Comparison of ENCODE assay signal across 8 cellular contexts in genomic region chr19:1853295-1854031, GRCh38. TPM values are rescaled to one million over a fixed set of nuclear protein-coding genes. Genes with fewer than 3 reads are reported as not detected.
DNase-seq lines count a peak whose midpoint lies in the region; ATAC-seq and TF ChIP-seq lines count a peak whose summit lies in the region.

No MANE protein-coding gene starts in this region.

- TF ChIP-seq POLR2A in sigmoid colon (IDR thresholded peaks at IDR 0.05): no peak

- peaks cover 13% of the 10 kb centered on the region; the same call in 1 of the 2 replicates for H4K20me1 ChIP-seq in DOHH2 (ENCODE audit: control insufficient read depth, insufficient read depth, low read depth, low read length)

- H3K27me3 Mint-ChIP-seq in activated naive CD8-positive, alpha-beta T cell treated with anti-CD3 and anti-CD28 coated beads for 36 hours: no peaks in the 10 kb centered on the region

- H3K27me3 ChIP-seq in DOHH2 (ENCODE audit: control insufficient read depth, low read length): no peaks in the 10 kb centered on the region
- peaks cover 4 to 55% (median 34%) of the 10 kb centered on the region in 3 donors for H3K27me3 ChIP-seq in sigmoid colon

- H3K36me3 Mint-ChIP-seq in activated naive CD8-positive, alpha-beta T cell treated with anti-CD3 and anti-CD28 coated beads for 36 hours: peaks cover 7% of the 10 kb centered on the region

- H3F3A ChIP-seq in DOHH2 (ENCODE audit: control insufficient read depth, insufficient read depth): peaks cover 18% of the 10 kb centered on the region

- peak overlapping the region; percentile 47 for H3K4me3 Mint-ChIP-seq in activated naive CD8-positive, alpha-beta T cell treated with anti-CD3 and anti-CD28 coated beads for 36 hours

- peak overlapping the region; percentile 85 for H3K27ac Mint-ChIP-seq in activated naive CD8-positive, alpha-beta T cell treated with anti-CD3 and anti-CD28 coated beads for 36 hours

- H3K36me3 ChIP-seq in DOHH2 (ENCODE audit: control insufficient read depth, low read length) (peaks cover 10% of the 10 kb centered on the region), sigmoid colon (no peaks in the 10 kb centered on the region)

- H3K4me3 ChIP-seq in DOHH2 (ENCODE audit: low read length) (peak overlapping the region; percentile 2), sigmoid colon (no peak overlapping the region)

- TF ChIP-seq EP300 in sigmoid colon (IDR thresholded peaks at IDR 0.05): no peak

- H3K27ac ChIP-seq in DOHH2 (ENCODE audit: low read depth, low read length) (peak overlapping the region; percentile 13; the same call in 1 of the 2 replicates), sigmoid colon (peak overlapping the region in 1 of 4 donors; percentile 82)

- H3K4me2 ChIP-seq in DOHH2 (ENCODE audit: low read length): peak overlapping the region; percentile 75

- H3K4me1 ChIP-seq in DOHH2 (ENCODE audit: control insufficient read depth, low read length): peaks cover 78% of the 10 kb centered on the region
- H3K4me1 ChIP-seq in sigmoid colon: peaks cover 0 to 75% (median 60%) of the 10 kb centered on the region in 4 donors

- TF ChIP-seq CTCF in DOHH2 (IDR thresholded peaks at IDR 0.05; ENCODE audit: low read depth, low read length, poor library complexity, severe bottlenecking) (peak; percentile 88), sigmoid colon (IDR thresholded peaks at IDR 0.05) (peak; percentile 68 to 88 (median 80))

- DNase-seq in LHCN-M2 (ENCODE audit: low read depth) (peak; percentile 62), SW480 (ENCODE audit: low spot score) (peak; percentile 56), cardiac septum (ENCODE audit: low spot score) (peak; percentile 92), sigmoid colon (peak; percentile 86)
- DNase-seq in activated naive CD8-positive, alpha-beta T cell treated with anti-CD3 and anti-CD28 coated beads for 36 hours: peak; percentile 89

- H3K9me3 ChIP-seq in DOHH2 (ENCODE audit: control insufficient read depth, insufficient read depth, low read length) (no peaks in the 10 kb centered on the region), sigmoid colon (no peaks in the 10 kb centered on the region)

- H3K4me1 Mint-ChIP-seq in activated naive CD8-positive, alpha-beta T cell treated with anti-CD3 and anti-CD28 coated beads for 36 hours: peaks cover 41% of the 10 kb centered on the region

- WGBS in sigmoid colon, 2 donors: 16 to 30% methylated on average over 27 of the region's 27 CpGs

- no peaks in the 10 kb centered on the region for H3K9me2 ChIP-seq in DOHH2 (replicated peaks; ENCODE audit: control insufficient read depth, low read length)

- H3K79me2 ChIP-seq in DOHH2 (ENCODE audit: control insufficient read depth, low read length): peaks cover 78% of the 10 kb centered on the region

- ATAC-seq in GM21381 (IDR thresholded peaks at IDR 0.05; ENCODE audit: unreplicated experiment) (no peak), HG02885 (IDR thresholded peaks at IDR 0.05; ENCODE audit: poor library complexity, unreplicated experiment) (no peak)

- intact Hi-C loops in cardiac septum (cut with DNase I): no loop called here
- intact Hi-C loops in sigmoid colon (cut with DNase I): no loop called here

- H3K9me3 Mint-ChIP-seq in activated naive CD8-positive, alpha-beta T cell treated with anti-CD3 and anti-CD28 coated beads for 36 hours: no peaks in the 10 kb centered on the region

RNA-seq across cellular contexts. Expression of gene REXO1, which starts 5.2 kb away (rescaled TPM):
- 8.7 and 9.0 TPM in 2 replicates for total RNA-seq in LHCN-M2 (2014; rRNA removed)
- 15.1 TPM for polyA plus RNA-seq in LHCN-M2 (2012)
- total RNA-seq in activated naive CD8-positive, alpha-beta T cell treated with anti-CD3 and anti-CD28 coated beads for 36 hours: 10 to 100 TPM; 53.1 to 54.2 TPM
- 16.7 TPM for total RNA-seq in cardiac septum
- 10 to 100 TPM in 2 of 4 donors, 1 to 10 TPM in 2; 8.6 to 61.8 (median 13.1) TPM for total RNA-seq in sigmoid colon
- polyA plus RNA-seq in sigmoid colon: 10 to 100 TPM in 2 of 3 donors, 1 to 10 TPM in 1; 9.0 to 34.6 (median 11.1) TPM

RNA-seq across cellular contexts. Expression of gene KLF16, which starts 9.9 kb away (rescaled TPM):
- 9.4 and 13.6 TPM in 2 replicates for total RNA-seq in LHCN-M2 (2014; rRNA removed)
- 19.1 TPM for polyA plus RNA-seq in LHCN-M2 (2012)
- total RNA-seq in activated naive CD8-positive, alpha-beta T cell treated with anti-CD3 and anti-CD28 coated beads for 36 hours: 10 to 100 TPM; 37.9 to 39.0 TPM
- total RNA-seq in cardiac septum: 14.1 TPM
- 10 to 100 TPM in 1 of 4 donors, 1 to 10 TPM in 3; 2.1 to 10.3 (median 4.4) TPM for total RNA-seq in sigmoid colon
- 10 to 100 TPM in 2 of 3 donors, 1 to 10 TPM in 1; 8.4 to 20.5 (median 12.5) TPM for polyA plus RNA-seq in sigmoid colon

RNA-seq across cellular contexts. Expression of gene ABHD17A, which starts 31.8 kb away (rescaled TPM):
- total RNA-seq in LHCN-M2 (2014; rRNA removed) (118 and 132 TPM in 2 replicates), cardiac septum (61.1 TPM), sigmoid colon (10 to 100 TPM; 86.6 to 97.1 (median 92.7) TPM)
- polyA plus RNA-seq in LHCN-M2 (2012): 57.7 TPM
- 100 to 1,000 TPM in 1 of 2 experiments, 10 to 100 TPM in 1; 98.7 to 106 TPM for total RNA-seq in activated naive CD8-positive, alpha-beta T cell treated with anti-CD3 and anti-CD28 coated beads for 36 hours
- polyA plus RNA-seq in sigmoid colon: 10 to 100 TPM; 60.7 to 76.3 (median 69.4) TPM

RNA-seq across cellular contexts. Expression of gene ATP8B3, which starts 41.4 kb away (rescaled TPM):
- total RNA-seq in LHCN-M2 (2014; rRNA removed) (4.9 and 6.5 TPM in 2 replicates), cardiac septum (0.78 TPM), sigmoid colon (1 to 10 TPM in 1 of 4 donors, under 1 TPM in 3; under 0.01 to 3.9 (median 0.42) TPM)
- 4.6 TPM for polyA plus RNA-seq in LHCN-M2 (2012)
- total RNA-seq in activated naive CD8-positive, alpha-beta T cell treated with anti-CD3 and anti-CD28 coated beads for 36 hours: 1 to 10 TPM; 2.3 to 2.7 TPM
- polyA plus RNA-seq in sigmoid colon: under 1 TPM in 1 of 3 donors, not detected in 2; 0.96 TPM

RNA-seq across cellular contexts. Expression of gene ADAT3, which starts 51.7 kb away (rescaled TPM):
- total RNA-seq in LHCN-M2 (2014; rRNA removed) (6.0 and 7.6 TPM in 2 replicates), cardiac septum (2.1 TPM), sigmoid colon (1 to 10 TPM in 2 of 4 donors, under 1 TPM in 2; 0.33 to 6.2 (median 1.5) TPM)
- 3.8 TPM for polyA plus RNA-seq in LHCN-M2 (2012)
- total RNA-seq in activated naive CD8-positive, alpha-beta T cell treated with anti-CD3 and anti-CD28 coated beads for 36 hours: 1 to 10 TPM; 5.7 to 5.9 TPM
- polyA plus RNA-seq in sigmoid colon: 10 to 100 TPM in 2 of 3 donors, 1 to 10 TPM in 1; 6.6 to 17.4 (median 13.2) TPM
